In the genomic region with DNA sequence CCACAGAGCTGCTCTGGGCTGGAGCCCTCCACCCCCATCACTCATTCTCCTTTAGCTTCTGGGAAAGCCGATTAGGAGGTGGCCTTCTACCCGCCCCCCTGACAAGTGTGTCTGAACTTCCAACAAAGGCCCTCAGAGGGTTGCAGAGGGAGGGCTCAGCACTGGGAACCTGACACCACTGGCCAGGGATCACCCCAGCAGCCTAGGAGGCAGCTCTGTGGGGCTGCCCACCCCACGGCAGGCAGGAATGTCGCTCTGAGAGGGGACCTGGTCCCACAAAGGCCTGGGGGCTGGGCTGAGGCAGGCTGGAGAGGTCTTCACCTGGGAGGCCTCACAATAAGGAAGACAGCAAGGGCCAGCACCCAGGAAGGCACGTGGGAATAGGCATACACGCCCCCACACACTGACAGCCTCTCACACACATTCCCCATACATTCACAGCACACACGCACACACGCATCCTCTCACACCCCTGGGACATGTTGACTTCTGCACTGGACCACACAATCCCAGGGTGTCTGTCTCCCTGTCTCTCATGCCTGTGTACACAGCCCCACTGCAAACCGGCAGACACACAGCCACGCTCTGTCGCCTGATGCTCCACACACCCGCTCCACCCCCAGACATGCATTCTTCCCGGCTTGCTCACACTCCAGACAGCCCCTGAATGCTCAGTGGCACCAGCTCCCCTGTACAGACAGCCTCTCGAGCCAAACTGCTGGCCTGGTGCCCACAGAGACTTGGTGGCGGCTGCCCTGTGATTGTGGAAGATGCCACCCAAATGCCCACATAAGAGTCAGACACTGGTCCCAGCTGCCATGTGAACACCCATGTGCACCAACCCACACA, we compare ENCODE assay signal across 1 cellular context.
TF ChIP-seq lines count a peak whose summit lies in the region.

No MANE protein-coding gene starts in this region.

TF ChIP-seq in K562, 482 proteins besides CTCF, POLR2A, EP300 and RAD21 (continued from another document and continues in another):
- TF ChIP-seq, protein P1, sequence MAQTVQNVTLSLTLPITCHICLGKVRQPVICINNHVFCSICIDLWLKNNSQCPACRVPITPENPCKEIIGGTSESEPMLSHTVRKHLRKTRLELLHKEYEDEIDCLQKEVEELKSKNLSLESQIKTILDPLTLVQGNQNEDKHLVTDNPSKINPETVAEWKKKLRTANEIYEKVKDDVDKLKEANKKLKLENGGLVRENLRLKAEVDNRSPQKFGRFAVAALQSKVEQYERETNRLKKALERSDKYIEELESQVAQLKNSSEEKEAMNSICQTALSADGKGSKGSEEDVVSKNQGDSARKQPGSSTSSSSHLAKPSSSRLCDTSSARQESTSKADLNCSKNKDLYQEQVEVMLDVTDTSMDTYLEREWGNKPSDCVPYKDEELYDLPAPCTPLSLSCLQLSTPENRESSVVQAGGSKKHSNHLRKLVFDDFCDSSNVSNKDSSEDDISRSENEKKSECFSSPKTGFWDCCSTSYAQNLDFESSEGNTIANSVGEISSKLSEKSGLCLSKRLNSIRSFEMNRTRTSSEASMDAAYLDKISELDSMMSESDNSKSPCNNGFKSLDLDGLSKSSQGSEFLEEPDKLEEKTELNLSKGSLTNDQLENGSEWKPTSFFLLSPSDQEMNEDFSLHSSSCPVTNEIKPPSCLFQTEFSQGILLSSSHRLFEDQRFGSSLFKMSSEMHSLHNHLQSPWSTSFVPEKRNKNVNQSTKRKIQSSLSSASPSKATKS (CRISPR knock-in tag; IDR thresholded peaks at IDR 0.05), result no peak
- TF ChIP-seq STAT5A (IDR thresholded peaks at IDR 0.05; ENCODE audit: borderline replicate concordance, low read length), result no peak; the same call in 1 of the 2 replicates
- no peak for TF ChIP-seq KLF6 (CRISPR knock-in tag; IDR thresholded peaks at IDR 0.05; ENCODE audit: borderline replicate concordance)
- no peak for TF ChIP-seq LCOR (CRISPR knock-in tag; IDR thresholded peaks at IDR 0.05)
- TF ChIP-seq, protein P2, sequence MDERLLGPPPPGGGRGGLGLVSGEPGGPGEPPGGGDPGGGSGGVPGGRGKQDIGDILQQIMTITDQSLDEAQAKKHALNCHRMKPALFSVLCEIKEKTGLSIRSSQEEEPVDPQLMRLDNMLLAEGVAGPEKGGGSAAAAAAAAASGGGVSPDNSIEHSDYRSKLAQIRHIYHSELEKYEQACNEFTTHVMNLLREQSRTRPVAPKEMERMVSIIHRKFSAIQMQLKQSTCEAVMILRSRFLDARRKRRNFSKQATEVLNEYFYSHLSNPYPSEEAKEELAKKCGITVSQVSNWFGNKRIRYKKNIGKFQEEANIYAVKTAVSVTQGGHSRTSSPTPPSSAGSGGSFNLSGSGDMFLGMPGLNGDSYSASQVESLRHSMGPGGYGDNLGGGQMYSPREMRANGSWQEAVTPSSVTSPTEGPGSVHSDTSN (CRISPR knock-in tag; IDR thresholded peaks at IDR 0.05; ENCODE audit: low read depth), result no peak
- TF ChIP-seq, protein P2 (tag; conservative IDR thresholded peaks at IDR 0.05; ENCODE audit: low read depth), result 0 out of 2 replicates have a peak, but pooled peaks have one; percentile 12
- TF ChIP-seq BCOR (IDR thresholded peaks at IDR 0.05), result 0 out of 2 replicates have a peak, but pooled peaks have one; percentile 13
- no peak for TF ChIP-seq PTTG1 (tag; IDR thresholded peaks at IDR 0.05; ENCODE audit: low read depth)
- no peak for TF ChIP-seq C11orf30 (IDR thresholded peaks at IDR 0.05; ENCODE audit: low read depth)
- no peak for TF ChIP-seq SAFB (IDR thresholded peaks at IDR 0.05; ENCODE audit: borderline replicate concordance, low read depth, low read length)
- TF ChIP-seq USF1 (CRISPR knock-in tag; IDR thresholded peaks at IDR 0.05), result peak; percentile 60; the same call in 1 of the 2 replicates
- TF ChIP-seq TAL1 (IDR thresholded peaks at IDR 0.05), result peak; percentile 19; the same call in 1 of the 2 replicates
- no peak for TF ChIP-seq POU5F1 (IDR thresholded peaks at IDR 0.05; ENCODE audit: borderline replicate concordance, low read depth, low read length, partially characterized antibody)
- TF ChIP-seq ZSCAN32 (CRISPR knock-in tag; IDR thresholded peaks at IDR 0.05), result no peak
- TF ChIP-seq ARID1B (IDR thresholded peaks at IDR 0.05), result no peak; the same call in none of the 2 replicates
- no peak for TF ChIP-seq NBN (IDR thresholded peaks at IDR 0.05; ENCODE audit: low read depth)
- TF ChIP-seq HNRNPK (IDR thresholded peaks at IDR 0.05; ENCODE audit: low read depth, low read length, poor library complexity, severe bottlenecking), result no peak
- TF ChIP-seq NUFIP1 (IDR thresholded peaks at IDR 0.05; ENCODE audit: partially characterized antibody), result peak; percentile 20
- TF ChIP-seq ZFP30 (CRISPR knock-in tag; IDR thresholded peaks at IDR 0.05; ENCODE audit: borderline replicate concordance), result no peak
- peak; percentile 94; the same call in 1 of the 2 replicates for TF ChIP-seq HDGF (IDR thresholded peaks at IDR 0.05)
- no peak for TF ChIP-seq ZNF384 (IDR thresholded peaks at IDR 0.05; ENCODE audit: low read depth, low read length)
- TF ChIP-seq POLR2H (tag; IDR thresholded peaks at IDR 0.05; ENCODE audit: low read depth), result no peak
- peak; percentile 40 for TF ChIP-seq ASH1L (IDR thresholded peaks at IDR 0.05; ENCODE audit: borderline replicate concordance, low read depth, partially characterized antibody)
- no peak for TF ChIP-seq POLR3G (IDR thresholded peaks at IDR 0.05; ENCODE audit: extremely low read depth, insufficient read length, insufficient replicate concordance)
- TF ChIP-seq TRIM25 (IDR thresholded peaks at IDR 0.05; ENCODE audit: borderline replicate concordance), result no peak
- no peak for TF ChIP-seq SMAD1 (IDR thresholded peaks at IDR 0.05; ENCODE audit: low read depth, low read length, partially characterized antibody)
- no peak for TF ChIP-seq ETS2 (tag; IDR thresholded peaks at IDR 0.05; ENCODE audit: borderline replicate concordance, poor library complexity, severe bottlenecking)
- TF ChIP-seq HSF4 (CRISPR knock-in tag; IDR thresholded peaks at IDR 0.05; ENCODE audit: borderline replicate concordance), result no peak
- TF ChIP-seq RBM15 (IDR thresholded peaks at IDR 0.05; ENCODE audit: insufficient read depth, low read length), result no peak
- TF ChIP-seq BDP1 (IDR thresholded peaks at IDR 0.05; ENCODE audit: insufficient read depth, insufficient read length), result no peak
- TF ChIP-seq SMARCA5 (IDR thresholded peaks at IDR 0.05), result peak; percentile 59; the same call in 1 of the 2 replicates
- no peak; the same call in none of the 2 replicates for TF ChIP-seq ETV5 (CRISPR knock-in tag; IDR thresholded peaks at IDR 0.05; ENCODE audit: low read depth)
- no peak for TF ChIP-seq RNF2 (IDR thresholded peaks at IDR 0.05)
- TF ChIP-seq E2F8 (IDR thresholded peaks at IDR 0.05; ENCODE audit: low read depth, partially characterized antibody), result no peak
- TF ChIP-seq, protein P3, sequence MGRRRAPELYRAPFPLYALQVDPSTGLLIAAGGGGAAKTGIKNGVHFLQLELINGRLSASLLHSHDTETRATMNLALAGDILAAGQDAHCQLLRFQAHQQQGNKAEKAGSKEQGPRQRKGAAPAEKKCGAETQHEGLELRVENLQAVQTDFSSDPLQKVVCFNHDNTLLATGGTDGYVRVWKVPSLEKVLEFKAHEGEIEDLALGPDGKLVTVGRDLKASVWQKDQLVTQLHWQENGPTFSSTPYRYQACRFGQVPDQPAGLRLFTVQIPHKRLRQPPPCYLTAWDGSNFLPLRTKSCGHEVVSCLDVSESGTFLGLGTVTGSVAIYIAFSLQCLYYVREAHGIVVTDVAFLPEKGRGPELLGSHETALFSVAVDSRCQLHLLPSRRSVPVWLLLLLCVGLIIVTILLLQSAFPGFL (CRISPR knock-in tag; IDR thresholded peaks at IDR 0.05), result no peak
- TF ChIP-seq CREBBP (IDR thresholded peaks at IDR 0.05; ENCODE audit: low read depth, low read length), result no peak
- no peak for TF ChIP-seq SMC3 (conservative IDR thresholded peaks at IDR 0.05; ENCODE audit: insufficient read depth, low read depth, low read length)
- TF ChIP-seq, protein P4, sequence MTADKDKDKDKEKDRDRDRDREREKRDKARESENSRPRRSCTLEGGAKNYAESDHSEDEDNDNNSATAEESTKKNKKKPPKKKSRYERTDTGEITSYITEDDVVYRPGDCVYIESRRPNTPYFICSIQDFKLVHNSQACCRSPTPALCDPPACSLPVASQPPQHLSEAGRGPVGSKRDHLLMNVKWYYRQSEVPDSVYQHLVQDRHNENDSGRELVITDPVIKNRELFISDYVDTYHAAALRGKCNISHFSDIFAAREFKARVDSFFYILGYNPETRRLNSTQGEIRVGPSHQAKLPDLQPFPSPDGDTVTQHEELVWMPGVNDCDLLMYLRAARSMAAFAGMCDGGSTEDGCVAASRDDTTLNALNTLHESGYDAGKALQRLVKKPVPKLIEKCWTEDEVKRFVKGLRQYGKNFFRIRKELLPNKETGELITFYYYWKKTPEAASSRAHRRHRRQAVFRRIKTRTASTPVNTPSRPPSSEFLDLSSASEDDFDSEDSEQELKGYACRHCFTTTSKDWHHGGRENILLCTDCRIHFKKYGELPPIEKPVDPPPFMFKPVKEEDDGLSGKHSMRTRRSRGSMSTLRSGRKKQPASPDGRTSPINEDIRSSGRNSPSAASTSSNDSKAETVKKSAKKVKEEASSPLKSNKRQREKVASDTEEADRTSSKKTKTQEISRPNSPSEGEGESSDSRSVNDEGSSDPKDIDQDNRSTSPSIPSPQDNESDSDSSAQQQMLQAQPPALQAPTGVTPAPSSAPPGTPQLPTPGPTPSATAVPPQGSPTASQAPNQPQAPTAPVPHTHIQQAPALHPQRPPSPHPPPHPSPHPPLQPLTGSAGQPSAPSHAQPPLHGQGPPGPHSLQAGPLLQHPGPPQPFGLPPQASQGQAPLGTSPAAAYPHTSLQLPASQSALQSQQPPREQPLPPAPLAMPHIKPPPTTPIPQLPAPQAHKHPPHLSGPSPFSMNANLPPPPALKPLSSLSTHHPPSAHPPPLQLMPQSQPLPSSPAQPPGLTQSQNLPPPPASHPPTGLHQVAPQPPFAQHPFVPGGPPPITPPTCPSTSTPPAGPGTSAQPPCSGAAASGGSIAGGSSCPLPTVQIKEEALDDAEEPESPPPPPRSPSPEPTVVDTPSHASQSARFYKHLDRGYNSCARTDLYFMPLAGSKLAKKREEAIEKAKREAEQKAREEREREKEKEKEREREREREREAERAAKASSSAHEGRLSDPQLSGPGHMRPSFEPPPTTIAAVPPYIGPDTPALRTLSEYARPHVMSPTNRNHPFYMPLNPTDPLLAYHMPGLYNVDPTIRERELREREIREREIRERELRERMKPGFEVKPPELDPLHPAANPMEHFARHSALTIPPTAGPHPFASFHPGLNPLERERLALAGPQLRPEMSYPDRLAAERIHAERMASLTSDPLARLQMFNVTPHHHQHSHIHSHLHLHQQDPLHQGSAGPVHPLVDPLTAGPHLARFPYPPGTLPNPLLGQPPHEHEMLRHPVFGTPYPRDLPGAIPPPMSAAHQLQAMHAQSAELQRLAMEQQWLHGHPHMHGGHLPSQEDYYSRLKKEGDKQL (CRISPR knock-in tag; IDR thresholded peaks at IDR 0.05; ENCODE audit: borderline replicate concordance), result no peak
- no peak for TF ChIP-seq SIRT6 (IDR thresholded peaks at IDR 0.05; ENCODE audit: low read depth, low read length)
- no peak for TF ChIP-seq ZNF431 (CRISPR knock-in tag; IDR thresholded peaks at IDR 0.05)
- no peak for TF ChIP-seq TOE1 (IDR thresholded peaks at IDR 0.05; ENCODE audit: borderline replicate concordance)
- TF ChIP-seq TOE1 (CRISPR knock-in tag; IDR thresholded peaks at IDR 0.05; ENCODE audit: borderline replicate concordance, low read depth), result no peak
- no peak for TF ChIP-seq ZNF217 (CRISPR knock-in tag; IDR thresholded peaks at IDR 0.05)
- TF ChIP-seq DMBX1 (CRISPR knock-in tag; IDR thresholded peaks at IDR 0.05; ENCODE audit: borderline replicate concordance), result peak; percentile 33; the same call in 1 of the 2 replicates
- peak; percentile 39 for TF ChIP-seq KDM5B (IDR thresholded peaks at IDR 0.05; ENCODE audit: insufficient replicate concordance, low read depth, low read length)
- TF ChIP-seq DACH1 (IDR thresholded peaks at IDR 0.05; ENCODE audit: partially characterized antibody), result no peak
- no peak for TF ChIP-seq ZNF232 (CRISPR knock-in tag; IDR thresholded peaks at IDR 0.05)
